Comparison of ENCODE assay signal across 8 cellular contexts in the genomic region with DNA sequence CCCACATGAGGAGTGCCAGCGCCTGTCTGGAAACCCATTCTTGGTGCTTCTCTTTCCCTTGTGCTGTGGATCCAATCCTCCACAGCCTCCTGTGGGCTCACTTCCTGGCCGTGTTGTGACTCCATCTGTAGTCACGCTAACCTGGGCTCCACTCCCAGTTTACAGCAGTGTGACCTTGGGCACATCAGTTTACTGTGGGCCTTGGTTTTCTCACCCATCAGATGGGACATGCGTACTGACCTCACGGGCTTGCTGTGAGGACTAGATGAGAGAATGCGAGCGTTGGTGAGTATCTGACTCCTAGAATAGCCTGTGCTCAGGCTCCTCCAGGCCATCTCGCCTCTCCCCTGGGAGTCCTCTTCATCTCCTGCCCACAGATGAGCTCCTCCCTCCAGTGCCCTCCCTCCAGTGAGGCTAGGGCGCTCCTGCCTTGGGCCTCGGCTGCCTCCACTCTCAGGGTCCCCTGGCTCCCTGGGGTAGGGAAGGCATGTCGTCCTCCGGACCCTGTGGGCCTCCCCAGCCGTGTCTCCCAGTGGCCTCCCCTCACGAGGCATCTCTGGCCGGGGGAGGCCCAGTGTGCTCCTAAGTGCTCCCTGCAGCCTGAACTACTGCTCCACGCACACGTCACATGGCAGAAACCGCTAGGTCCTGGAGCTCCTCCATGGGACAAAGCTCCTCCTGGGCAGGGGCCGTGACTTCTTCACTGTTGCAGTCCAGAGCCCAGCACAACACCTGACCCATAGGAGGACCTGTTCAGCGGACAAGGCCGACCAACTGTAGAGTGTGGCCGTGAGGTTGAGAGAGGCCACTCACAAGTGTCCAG.
DNase-seq lines count a peak whose midpoint lies in the region; ATAC-seq and TF ChIP-seq lines count a peak whose summit lies in the region.
"Had no signal": no experiment of that assay in that cellular context is flagged by ENCODE, and none has a peak within 500 bp of the region (broad histone marks: within the 10 kb centered on the region; RNA-seq: fewer than 3 reads in every experiment).

No MANE protein-coding gene starts in this region.

- H3K79me2 ChIP-seq in OCI-LY1 (ENCODE audit: insufficient read depth, low read length), result no peaks in the 10 kb centered on the region

- H3K27ac ChIP-seq in OCI-LY1 (ENCODE audit: low read depth, low read length, poor library complexity, severe bottlenecking), result no peak overlapping the region
- H3K27ac ChIP-seq in cingulate gyrus (ENCODE audit: low read depth, low read length), result peak overlapping the region; percentile 19
- H3K27ac ChIP-seq in skin epidermis, result peak overlapping the region in 17 of 21 experiments; percentile 44 to 95 (median 74)
- H3K27ac ChIP-seq: prostate gland had no signal

- H3K4me2 ChIP-seq in OCI-LY1 (ENCODE audit: low read length), result peak overlapping the region; percentile 9; the same call in 1 of the 2 replicates

- no peak for TF ChIP-seq CTCF in OCI-LY1 (IDR thresholded peaks at IDR 0.05; ENCODE audit: low read length)

- no peaks in the 10 kb centered on the region for H3K9me3 ChIP-seq in OCI-LY1 (ENCODE audit: low read length)
- H3K9me3 ChIP-seq: prostate gland had no signal

- H3K4me3 ChIP-seq in OCI-LY1 (ENCODE audit: low read depth, low read length, poor library complexity, severe bottlenecking) (no peak overlapping the region), skin epidermis (no peak overlapping the region)
- H3K4me3 ChIP-seq: prostate gland had no signal

- H3K27me3 ChIP-seq in OCI-LY1 (ENCODE audit: insufficient read depth, low read length), result peaks cover 7% of the 10 kb centered on the region; the same call in 1 of the 2 replicates

- peaks cover 18% of the 10 kb centered on the region for H3K4me1 ChIP-seq in OCI-LY1 (ENCODE audit: insufficient read depth, low read length, severe bottlenecking)
- H3K4me1 ChIP-seq: prostate gland had no signal

- no peaks in the 10 kb centered on the region for H4K20me1 ChIP-seq in OCI-LY1 (ENCODE audit: insufficient read depth, low read length)

- H3K9ac ChIP-seq in OCI-LY1 (ENCODE audit: low read length), result no peak overlapping the region

- H3F3A ChIP-seq in OCI-LY1 (ENCODE audit: insufficient read depth, low read length), result no peaks in the 10 kb centered on the region

- H2AFZ ChIP-seq in OCI-LY1 (ENCODE audit: low read length), result no peak overlapping the region

- H3K9me2 ChIP-seq in OCI-LY1 (ENCODE audit: low read depth, low read length), result no peaks in the 10 kb centered on the region

- H3K36me3 ChIP-seq in OCI-LY1 (ENCODE audit: insufficient read depth, low read length), result no peaks in the 10 kb centered on the region
- H3K36me3 ChIP-seq: prostate gland had no signal

- ATAC-seq in HG02884 (IDR thresholded peaks at IDR 0.05; ENCODE audit: unreplicated experiment), result no peak

- DNase-seq in ELR (ENCODE audit: low read depth), result peak; percentile 28
- DNase-seq in T1000 (lab: John Stamatoyannopoulos, UW), result no peak
- DNase-seq in epidermal melanocyte (ENCODE audit: insufficient read length, low spot score), result no peak
